In the genomic region with DNA sequence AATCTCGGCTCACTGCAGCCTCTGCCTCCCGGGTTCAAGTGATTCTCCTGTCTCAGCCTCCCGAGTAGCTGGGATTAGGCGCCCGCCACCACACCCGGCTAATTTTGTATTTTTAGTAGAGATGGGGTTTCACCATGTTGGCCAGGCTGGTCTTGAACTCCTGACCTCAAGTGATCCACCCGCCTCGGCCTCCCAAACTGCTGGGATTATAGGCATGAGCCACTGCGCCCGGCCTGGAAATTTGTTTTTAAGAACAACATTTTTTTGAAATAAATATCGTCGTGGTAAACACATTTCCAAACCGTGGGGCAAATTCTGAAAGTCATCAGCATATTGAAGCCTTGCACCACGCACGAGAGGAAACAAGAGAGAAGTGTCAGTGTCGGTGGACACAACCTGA, we compare ENCODE assay signal across 6 cellular contexts. TPM values are rescaled to one million over a fixed set of nuclear protein-coding genes. Genes with fewer than 3 reads are reported as not detected.
"Had no signal": no experiment of that assay in that cellular context is flagged by ENCODE, and none has a peak within 500 bp of the region (broad histone marks: within the 10 kb centered on the region; RNA-seq: fewer than 3 reads in every experiment).

No MANE protein-coding gene starts in this region.

RNA-seq across cellular contexts. Expression of a gene that starts 18.3 kb away (rescaled TPM):
- total RNA-seq: kidney epithelial cell, myocyte, natural killer cell had no signal

RNA-seq across cellular contexts. Expression of a gene that starts 28.2 kb away (rescaled TPM):
- total RNA-seq: kidney epithelial cell, mesothelial cell of epicardium, natural killer cell, neural crest cell, renal cortical epithelial cell had no signal
